Comparison of ENCODE assay signal across 1 cellular context in the genomic region with DNA sequence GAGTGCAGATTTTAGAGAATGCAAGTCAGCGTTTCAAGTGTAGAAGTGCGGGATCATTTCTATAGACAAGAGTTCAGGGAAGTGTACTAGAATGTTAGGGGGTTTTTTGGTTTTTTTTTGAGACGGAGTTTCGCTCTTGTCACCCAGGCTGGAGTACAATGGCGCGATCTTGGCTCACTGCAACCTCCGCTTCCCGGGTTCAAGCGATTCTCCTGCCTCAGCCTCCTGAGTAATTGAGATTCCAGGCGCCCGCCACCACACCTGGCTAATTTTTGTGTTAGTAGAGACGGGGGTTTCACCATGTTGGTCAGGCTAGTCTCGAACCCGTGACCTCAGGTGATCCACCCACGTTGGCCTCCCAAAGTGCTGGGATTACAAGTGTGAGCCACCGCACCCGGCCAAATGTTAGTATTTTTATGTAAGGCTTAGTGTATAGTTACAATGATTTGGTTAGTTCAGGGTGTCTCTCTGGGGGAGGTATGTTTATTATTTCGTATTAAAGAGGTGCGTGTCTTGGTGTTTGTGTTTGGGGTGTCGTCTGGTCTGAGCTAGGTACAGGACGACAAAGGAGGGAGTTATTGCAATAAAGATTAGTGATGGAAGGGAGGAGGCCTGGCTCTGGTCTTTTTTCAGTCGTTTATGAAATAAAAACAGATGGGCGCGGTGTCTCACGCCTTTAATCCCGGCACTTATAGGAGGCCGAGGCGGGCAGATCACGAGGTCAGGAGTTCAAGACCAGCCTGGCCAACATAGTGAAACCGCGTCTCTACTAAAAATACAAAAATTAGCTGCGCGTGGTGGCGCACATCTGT.
A peak's percentile ranks its signal among the peaks of the same experiment; 100 is the strongest.
TF ChIP-seq lines count a peak whose summit lies in the region.
"Not testable (repeated sequence)": the region's sequence is repeated elsewhere in the genome, so short reads cannot be mapped to it uniquely, and the experiment has no call there.

No MANE protein-coding gene starts in this region.

TF ChIP-seq in HepG2, 621 proteins besides CTCF, POLR2A, EP300 and RAD21 (continued from another document and continues in another):
- TF ChIP-seq ZNF460 (CRISPR knock-in tag; IDR thresholded peaks at IDR 0.05; ENCODE audit: borderline replicate concordance) (peak; percentile 96), MBD4 (IDR thresholded peaks at IDR 0.05; ENCODE audit: borderline replicate concordance, low read length) (0 out of 2 replicates have a peak, but pooled peaks have one; percentile 33), ADNP (CRISPR knock-in tag; IDR thresholded peaks at IDR 0.05) (peak; percentile 83; the same call in 1 of the 2 replicates), FOXA1 (CRISPR knock-in tag; IDR thresholded peaks at IDR 0.05) (0 out of 2 replicates have a peak, but pooled peaks have one; percentile 4), ZMYM3 (CRISPR knock-in tag; IDR thresholded peaks at IDR 0.05) (peak; percentile 78), MEIS1 (CRISPR knock-in tag; IDR thresholded peaks at IDR 0.05; ENCODE audit: borderline replicate concordance) (peak; percentile 53; the same call in 1 of the 2 replicates), ARID5B (CRISPR knock-in tag; IDR thresholded peaks at IDR 0.05) (0 out of 2 replicates have a peak, but pooled peaks have one; percentile 6), UBTF (CRISPR knock-in tag; IDR thresholded peaks at IDR 0.05) (peak; percentile 40; the same call in 1 of the 2 replicates), ZNF510 (CRISPR knock-in tag; IDR thresholded peaks at IDR 0.05; ENCODE audit: low read depth) (peak; percentile 67; the same call in 1 of the 2 replicates), RARA (CRISPR knock-in tag; IDR thresholded peaks at IDR 0.05) (0 out of 2 replicates have a peak, but pooled peaks have one; percentile 20), SAP130 (CRISPR knock-in tag; IDR thresholded peaks at IDR 0.05; ENCODE audit: low read depth) (0 out of 2 replicates have a peak, but pooled peaks have one; percentile 29), ZMYM2 (CRISPR knock-in tag; IDR thresholded peaks at IDR 0.05) (peak; percentile 83; the same call in 1 of the 2 replicates), TARDBP (CRISPR knock-in tag; IDR thresholded peaks at IDR 0.05) (peak; percentile 13; the same call in 1 of the 2 replicates), ASH2L (IDR thresholded peaks at IDR 0.05; ENCODE audit: insufficient read length, low read depth, low read length) (peak; percentile 15), ZNF501 (CRISPR knock-in tag; IDR thresholded peaks at IDR 0.05) (0 out of 2 replicates have a peak, but pooled peaks have one; percentile 16), ZNF232 (CRISPR knock-in tag; IDR thresholded peaks at IDR 0.05; ENCODE audit: borderline replicate concordance) (peak; percentile 49; the same call in 1 of the 2 replicates), KDM3A (CRISPR knock-in tag; IDR thresholded peaks at IDR 0.05; ENCODE audit: low read depth) (0 out of 2 replicates have a peak, but pooled peaks have one; percentile 14), ZNF878 (CRISPR knock-in tag; IDR thresholded peaks at IDR 0.05) (0 out of 2 replicates have a peak, but pooled peaks have one; percentile 31), ZNF615 (CRISPR knock-in tag; IDR thresholded peaks at IDR 0.05; ENCODE audit: borderline replicate concordance) (0 out of 2 replicates have a peak, but pooled peaks have one; percentile 61), ZFP82 (CRISPR knock-in tag; IDR thresholded peaks at IDR 0.05; ENCODE audit: borderline replicate concordance) (0 out of 2 replicates have a peak, but pooled peaks have one; percentile 6), ZNF264 (CRISPR knock-in tag; IDR thresholded peaks at IDR 0.05) (0 out of 2 replicates have a peak, but pooled peaks have one; percentile 7), ZNF263 (CRISPR knock-in tag; IDR thresholded peaks at IDR 0.05) (0 out of 2 replicates have a peak, but pooled peaks have one; percentile 19), ZFP41 (CRISPR knock-in tag; IDR thresholded peaks at IDR 0.05; ENCODE audit: borderline replicate concordance) (0 out of 2 replicates have a peak, but pooled peaks have one; percentile 7), ZGPAT (CRISPR knock-in tag; IDR thresholded peaks at IDR 0.05) (peak; percentile 17; the same call in 1 of the 2 replicates)
- TF ChIP-seq FOXA1 (IDR thresholded peaks at IDR 0.05), result not testable (repeated sequence)
- TF ChIP-seq, protein P1, sequence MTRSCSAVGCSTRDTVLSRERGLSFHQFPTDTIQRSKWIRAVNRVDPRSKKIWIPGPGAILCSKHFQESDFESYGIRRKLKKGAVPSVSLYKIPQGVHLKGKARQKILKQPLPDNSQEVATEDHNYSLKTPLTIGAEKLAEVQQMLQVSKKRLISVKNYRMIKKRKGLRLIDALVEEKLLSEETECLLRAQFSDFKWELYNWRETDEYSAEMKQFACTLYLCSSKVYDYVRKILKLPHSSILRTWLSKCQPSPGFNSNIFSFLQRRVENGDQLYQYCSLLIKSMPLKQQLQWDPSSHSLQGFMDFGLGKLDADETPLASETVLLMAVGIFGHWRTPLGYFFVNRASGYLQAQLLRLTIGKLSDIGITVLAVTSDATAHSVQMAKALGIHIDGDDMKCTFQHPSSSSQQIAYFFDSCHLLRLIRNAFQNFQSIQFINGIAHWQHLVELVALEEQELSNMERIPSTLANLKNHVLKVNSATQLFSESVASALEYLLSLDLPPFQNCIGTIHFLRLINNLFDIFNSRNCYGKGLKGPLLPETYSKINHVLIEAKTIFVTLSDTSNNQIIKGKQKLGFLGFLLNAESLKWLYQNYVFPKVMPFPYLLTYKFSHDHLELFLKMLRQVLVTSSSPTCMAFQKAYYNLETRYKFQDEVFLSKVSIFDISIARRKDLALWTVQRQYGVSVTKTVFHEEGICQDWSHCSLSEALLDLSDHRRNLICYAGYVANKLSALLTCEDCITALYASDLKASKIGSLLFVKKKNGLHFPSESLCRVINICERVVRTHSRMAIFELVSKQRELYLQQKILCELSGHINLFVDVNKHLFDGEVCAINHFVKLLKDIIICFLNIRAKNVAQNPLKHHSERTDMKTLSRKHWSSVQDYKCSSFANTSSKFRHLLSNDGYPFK (CRISPR knock-in tag; IDR thresholded peaks at IDR 0.05; ENCODE audit: borderline replicate concordance), result peak; percentile 67; the same call in 1 of the 2 replicates
- TF ChIP-seq, protein P2, sequence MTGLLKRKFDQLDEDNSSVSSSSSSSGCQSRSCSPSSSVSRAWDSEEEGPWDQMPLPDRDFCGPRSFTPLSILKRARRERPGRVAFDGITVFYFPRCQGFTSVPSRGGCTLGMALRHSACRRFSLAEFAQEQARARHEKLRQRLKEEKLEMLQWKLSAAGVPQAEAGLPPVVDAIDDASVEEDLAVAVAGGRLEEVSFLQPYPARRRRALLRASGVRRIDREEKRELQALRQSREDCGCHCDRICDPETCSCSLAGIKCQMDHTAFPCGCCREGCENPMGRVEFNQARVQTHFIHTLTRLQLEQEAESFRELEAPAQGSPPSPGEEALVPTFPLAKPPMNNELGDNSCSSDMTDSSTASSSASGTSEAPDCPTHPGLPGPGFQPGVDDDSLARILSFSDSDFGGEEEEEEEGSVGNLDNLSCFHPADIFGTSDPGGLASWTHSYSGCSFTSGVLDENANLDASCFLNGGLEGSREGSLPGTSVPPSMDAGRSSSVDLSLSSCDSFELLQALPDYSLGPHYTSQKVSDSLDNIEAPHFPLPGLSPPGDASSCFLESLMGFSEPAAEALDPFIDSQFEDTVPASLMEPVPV (CRISPR knock-in tag; IDR thresholded peaks at IDR 0.05), result peak; percentile 19; the same call in 1 of the 2 replicates
- TF ChIP-seq, protein P3, sequence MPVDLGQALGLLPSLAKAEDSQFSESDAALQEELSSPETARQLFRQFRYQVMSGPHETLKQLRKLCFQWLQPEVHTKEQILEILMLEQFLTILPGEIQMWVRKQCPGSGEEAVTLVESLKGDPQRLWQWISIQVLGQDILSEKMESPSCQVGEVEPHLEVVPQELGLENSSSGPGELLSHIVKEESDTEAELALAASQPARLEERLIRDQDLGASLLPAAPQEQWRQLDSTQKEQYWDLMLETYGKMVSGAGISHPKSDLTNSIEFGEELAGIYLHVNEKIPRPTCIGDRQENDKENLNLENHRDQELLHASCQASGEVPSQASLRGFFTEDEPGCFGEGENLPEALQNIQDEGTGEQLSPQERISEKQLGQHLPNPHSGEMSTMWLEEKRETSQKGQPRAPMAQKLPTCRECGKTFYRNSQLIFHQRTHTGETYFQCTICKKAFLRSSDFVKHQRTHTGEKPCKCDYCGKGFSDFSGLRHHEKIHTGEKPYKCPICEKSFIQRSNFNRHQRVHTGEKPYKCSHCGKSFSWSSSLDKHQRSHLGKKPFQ (CRISPR knock-in tag; IDR thresholded peaks at IDR 0.05; ENCODE audit: insufficient replicate concordance), result peak; percentile 75
- TF ChIP-seq, protein P4, sequence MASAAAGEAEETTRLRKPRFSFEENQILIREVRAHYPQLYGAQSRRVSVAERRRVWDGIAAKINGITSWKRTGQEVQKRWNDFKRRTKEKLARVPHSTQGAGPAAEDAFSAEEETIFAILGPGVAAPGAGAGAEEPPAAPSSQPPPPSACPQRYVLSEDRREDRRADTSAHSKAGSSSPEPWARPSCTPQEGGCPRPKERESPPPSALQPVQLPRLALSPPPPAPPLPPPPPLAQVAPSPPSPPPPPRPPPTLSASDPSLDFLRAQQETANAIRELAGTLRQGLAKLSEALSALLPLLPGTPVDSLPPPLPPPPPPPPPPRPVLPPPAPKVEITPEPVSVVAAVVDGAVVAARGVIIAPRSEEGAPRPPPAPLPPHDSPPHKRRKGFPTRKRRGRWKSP (CRISPR knock-in tag; IDR thresholded peaks at IDR 0.05), result 0 out of 2 replicates have a peak, but pooled peaks have one; percentile 42
- TF ChIP-seq, protein P5, sequence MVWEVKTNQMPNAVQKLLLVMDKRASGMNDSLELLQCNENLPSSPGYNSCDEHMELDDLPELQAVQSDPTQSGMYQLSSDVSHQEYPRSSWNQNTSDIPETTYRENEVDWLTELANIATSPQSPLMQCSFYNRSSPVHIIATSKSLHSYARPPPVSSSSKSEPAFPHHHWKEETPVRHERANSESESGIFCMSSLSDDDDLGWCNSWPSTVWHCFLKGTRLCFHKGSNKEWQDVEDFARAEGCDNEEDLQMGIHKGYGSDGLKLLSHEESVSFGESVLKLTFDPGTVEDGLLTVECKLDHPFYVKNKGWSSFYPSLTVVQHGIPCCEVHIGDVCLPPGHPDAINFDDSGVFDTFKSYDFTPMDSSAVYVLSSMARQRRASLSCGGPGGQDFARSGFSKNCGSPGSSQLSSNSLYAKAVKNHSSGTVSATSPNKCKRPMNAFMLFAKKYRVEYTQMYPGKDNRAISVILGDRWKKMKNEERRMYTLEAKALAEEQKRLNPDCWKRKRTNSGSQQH (CRISPR knock-in tag; IDR thresholded peaks at IDR 0.05; ENCODE audit: low read depth), result 0 out of 2 replicates have a peak, but pooled peaks have one; percentile 29
